In the genomic region with DNA sequence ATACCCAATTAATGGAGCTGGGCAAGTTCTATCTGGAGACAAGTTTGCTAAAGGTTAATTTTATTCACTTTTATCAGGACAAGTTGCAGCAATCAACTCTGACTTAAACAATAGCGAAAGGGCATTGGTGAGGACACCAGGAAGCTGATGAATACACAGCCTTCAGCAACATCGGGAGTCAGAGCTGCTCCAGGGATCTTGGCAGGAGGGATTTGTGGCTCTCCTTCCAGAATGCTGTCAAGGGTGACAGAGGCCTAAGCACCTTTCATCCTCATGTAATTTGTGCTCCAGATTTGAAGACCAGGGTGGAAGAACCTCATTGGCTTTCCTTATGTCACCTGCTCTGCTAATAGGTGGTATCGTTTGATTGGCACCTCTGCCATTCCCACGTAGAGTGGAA, we compare ENCODE assay signal across 24 cellular contexts.
"Had no signal": no experiment of that assay in that cellular context is flagged by ENCODE, and none has a peak within 500 bp of the region (broad histone marks: within the 10 kb centered on the region; RNA-seq: fewer than 3 reads in every experiment).

No MANE protein-coding gene starts in this region.

- H3K36me3 ChIP-seq: MG63, SJCRH30 had no signal

- H3K27me3 ChIP-seq: SJCRH30 had no signal

- H3K9me3 ChIP-seq: MG63, SJCRH30 had no signal

- H3K27ac ChIP-seq: SJCRH30 had no signal

- DNase-seq: IMR-90, Karpas-422, KG1, MG63, NCI-H1092, NCI-H1105 treated with DMSO at 0.1 percent for 48 hours, NCI-H1417 treated with DMSO at 0.1 percent for 48 hours, NCI-H146, NCI-H1694 treated with DMSO at 0.1 percent for 48 hours, NCI-H1930, NCI-H2081, NCI-H2107, NCI-H2227 treated with DMSO at 0.1 percent for 48 hours, NCI-H446, NCI-H510A, NCI-H524 treated with DMSO at 0.1 percent for 48 hours, NCI-H69, NCI-H774, RPMI8226, SHP77 treated with DMSO at 0.1 percent for 48 hours, SJCRH30 had no signal

- H3K4me1 ChIP-seq: SJCRH30 had no signal

- ATAC-seq: HepG2, SK-N-SH treated with all-trans-retinoic acid at 6 μM for 48 hours had no signal

- H3K4me3 ChIP-seq: MG63, SJCRH30 had no signal

- FAIRE-seq: HepG2, RCC 7860 had no signal
